Comparison of ENCODE assay signal across 1 cellular context in the genomic region with DNA sequence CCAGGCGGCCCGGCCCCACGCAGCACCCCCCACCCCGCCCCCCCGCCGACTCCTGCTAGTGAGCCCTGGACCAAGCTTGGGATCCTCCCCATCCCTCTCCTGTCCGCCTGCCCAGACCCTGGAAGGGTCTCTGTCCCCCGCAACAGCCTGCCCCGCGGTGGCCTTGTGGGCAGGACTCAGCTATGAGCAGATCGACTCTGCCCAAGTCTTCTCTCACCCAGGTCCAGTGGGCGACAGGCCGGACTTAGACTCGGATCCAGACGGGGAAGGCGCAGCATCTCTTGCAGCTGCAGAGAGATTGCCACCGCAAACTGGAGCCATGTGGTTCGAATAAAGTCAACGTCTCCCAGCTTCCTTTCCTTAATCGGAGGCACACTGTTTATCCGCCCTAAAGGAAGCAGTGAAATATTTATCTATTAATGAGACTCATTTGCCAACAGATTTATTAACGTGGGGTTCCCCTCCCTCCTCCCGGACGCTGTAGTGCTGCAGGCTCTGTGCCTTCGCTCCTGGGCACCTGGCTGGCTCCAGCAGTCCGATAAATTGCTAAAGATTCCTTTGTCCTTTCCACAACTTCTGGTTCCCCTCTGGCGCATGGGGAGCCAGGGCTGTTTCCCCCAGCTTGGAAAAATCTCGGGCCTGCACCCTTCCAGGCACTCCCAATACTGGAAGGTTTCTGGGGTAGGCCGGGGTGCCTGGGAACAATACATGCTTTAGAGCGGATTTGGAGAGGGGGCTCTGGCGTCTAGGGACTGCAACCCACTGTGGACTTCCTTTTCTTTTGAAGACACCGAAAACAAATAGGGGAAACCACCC.
TF ChIP-seq lines count a peak whose summit lies in the region.

No MANE protein-coding gene starts in this region.

TF ChIP-seq in IMR-90, 13 proteins besides CTCF, POLR2A, EP300 and RAD21:
- TF ChIP-seq, protein P1, sequence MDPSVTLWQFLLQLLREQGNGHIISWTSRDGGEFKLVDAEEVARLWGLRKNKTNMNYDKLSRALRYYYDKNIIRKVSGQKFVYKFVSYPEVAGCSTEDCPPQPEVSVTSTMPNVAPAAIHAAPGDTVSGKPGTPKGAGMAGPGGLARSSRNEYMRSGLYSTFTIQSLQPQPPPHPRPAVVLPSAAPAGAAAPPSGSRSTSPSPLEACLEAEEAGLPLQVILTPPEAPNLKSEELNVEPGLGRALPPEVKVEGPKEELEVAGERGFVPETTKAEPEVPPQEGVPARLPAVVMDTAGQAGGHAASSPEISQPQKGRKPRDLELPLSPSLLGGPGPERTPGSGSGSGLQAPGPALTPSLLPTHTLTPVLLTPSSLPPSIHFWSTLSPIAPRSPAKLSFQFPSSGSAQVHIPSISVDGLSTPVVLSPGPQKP (IDR thresholded peaks at IDR 0.05; ENCODE audit: borderline replicate concordance, low read depth, low read length) = no peak
- TF ChIP-seq CHD1 (IDR thresholded peaks at IDR 0.05; ENCODE audit: low read depth, low read length) (no peak), BHLHE40 (IDR thresholded peaks at IDR 0.05; ENCODE audit: low read depth, low read length) (no peak), RFX5 (IDR thresholded peaks at IDR 0.05; ENCODE audit: low read depth, low read length) (no peak), RCOR1 (IDR thresholded peaks at IDR 0.05; ENCODE audit: insufficient replicate concordance, low read length) (no peak), MAFK (IDR thresholded peaks at IDR 0.05; ENCODE audit: low read depth, low read length) (no peak)
